In the genomic region with DNA sequence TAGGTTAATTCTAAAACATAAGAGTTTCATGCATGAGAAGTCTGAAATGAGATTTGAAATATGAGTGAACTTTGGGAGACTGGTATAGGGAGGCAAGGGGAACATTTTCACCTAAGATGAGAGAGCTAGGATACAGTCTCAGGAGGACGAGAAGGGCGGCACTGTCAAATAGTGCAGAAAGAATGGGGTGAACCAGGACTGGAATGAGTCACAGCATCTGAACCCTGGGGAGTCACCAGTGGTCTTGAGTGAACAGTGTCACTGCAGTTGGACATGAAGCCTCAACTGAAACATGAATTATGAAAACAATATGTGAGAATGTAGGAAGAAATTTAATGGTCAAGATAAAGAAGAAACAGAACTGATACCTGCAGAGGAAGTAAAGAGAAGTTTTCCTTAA, we compare ENCODE assay signal across 18 cellular contexts. TPM values are rescaled to one million over a fixed set of nuclear protein-coding genes. Genes with fewer than 3 reads are reported as not detected.
A peak's percentile ranks its signal among the peaks of the same experiment; 100 is the strongest.
DNase-seq lines count a peak whose midpoint lies in the region; ATAC-seq and TF ChIP-seq lines count a peak whose summit lies in the region.
"Had no signal": no experiment of that assay in that cellular context is flagged by ENCODE, and none has a peak within 500 bp of the region (broad histone marks: within the 10 kb centered on the region; RNA-seq: fewer than 3 reads in every experiment).

No MANE protein-coding gene starts in this region.

- H3K9me3 ChIP-seq in left lung = no peaks in the 10 kb centered on the region
- H3K9me3 ChIP-seq: ascending aorta; BLaER1 treated with 17β-estradiol and CSF1 and Interleukin-3, amounts not matched to agents 10 nM and 100 nM; gastrocnemius medialis had no signal

- H3K4me1 ChIP-seq in left lung = no peaks in the 10 kb centered on the region
- H3K4me1 ChIP-seq: ascending aorta, gastrocnemius medialis had no signal

- H3K4me3 ChIP-seq in left lung = no peak overlapping the region
- H3K4me3 ChIP-seq: ascending aorta; BLaER1 treated with 17β-estradiol and CSF1 and Interleukin-3, amounts not matched to agents 10 nM and 100 nM; gastrocnemius medialis; lung had no signal

- H3K27me3 Mint-ChIP-seq in stimulated activated memory B cell treated with anti-CD40 and anti-IgM and Interleukin-4, amounts not matched to agents 10 μg/mL and 1 μg/mL and 100 μg/mL, for 72 hours = no peaks in the 10 kb centered on the region
- no peaks in the 10 kb centered on the region for H3K27me3 Mint-ChIP-seq in HFFc6 (ENCODE audit: insufficient read depth)

- no peak overlapping the region for H3K27ac Mint-ChIP-seq in stimulated activated memory B cell treated with anti-CD40 and anti-IgM and Interleukin-4, amounts not matched to agents 10 μg/mL and 1 μg/mL and 100 μg/mL, for 72 hours
- H3K27ac Mint-ChIP-seq in HFFc6 = no peak overlapping the region
- H3K27ac Mint-ChIP-seq: nephron progenitor cell had no signal

- peaks cover 10% of the 10 kb centered on the region for H3K4me1 Mint-ChIP-seq in stimulated activated memory B cell treated with anti-CD40 and anti-IgM and Interleukin-4, amounts not matched to agents 10 μg/mL and 1 μg/mL and 100 μg/mL, for 72 hours
- H3K4me1 Mint-ChIP-seq in HFFc6 (ENCODE audit: low read depth) = peaks cover 40% of the 10 kb centered on the region
- H3K4me1 Mint-ChIP-seq: nephron progenitor cell had no signal

- no peaks in the 10 kb centered on the region for H3K27me3 ChIP-seq in left lung
- H3K27me3 ChIP-seq: ascending aorta; BLaER1 treated with 17β-estradiol and CSF1 and Interleukin-3, amounts not matched to agents 10 nM and 100 nM; gastrocnemius medialis had no signal

- TF ChIP-seq CTCF in left lung (IDR thresholded peaks at IDR 0.05) = no peak
- TF ChIP-seq CTCF in HFFc6 (IDR thresholded peaks at IDR 0.05) = no peak

- DNase-seq in left lung (no peak), NCI-H2171 (lab: John Stamatoyannopoulos, UW) (no peak), HFFc6 (no peak)
- no peak for DNase-seq in activated CD4-positive, CD25-positive, alpha-beta regulatory T cell (lab: John Stamatoyannopoulos, UW)
- DNase-seq: activated gamma-delta T cell treated with Interleukin-2 at 50 U/mL for 16 hours; DMS 273 treated with DMSO at 0.1 percent for 48 hours; gastrocnemius medialis; nephron progenitor cell; stimulated activated CD4-positive, alpha-beta T cell treated with anti-CD3 and anti-CD28 coated beads, Interleukin-15, amount 100 ng/mL, for 24 hours had no signal

- intact Hi-C loops in left lung (cut with DNase I) = no loop called here

- ATAC-seq in GM19035 (IDR thresholded peaks at IDR 0.05; ENCODE audit: unreplicated experiment) (peak; percentile 70), GM21717 (IDR thresholded peaks at IDR 0.05; ENCODE audit: unreplicated experiment) (peak; percentile 82), HG03103 (IDR thresholded peaks at IDR 0.05; ENCODE audit: low read depth, unreplicated experiment) (peak; percentile 79), left lung (no peak)
- peak; percentile 68 for ATAC-seq in stimulated activated memory B cell treated with anti-CD40 and anti-IgM and Interleukin-4, amounts not matched to agents 10 μg/mL and 1 μg/mL and 100 μg/mL, for 72 hours
- ATAC-seq: gastrocnemius medialis had no signal

- peaks cover 6% of the 10 kb centered on the region for H3K36me3 Mint-ChIP-seq in stimulated activated memory B cell treated with anti-CD40 and anti-IgM and Interleukin-4, amounts not matched to agents 10 μg/mL and 1 μg/mL and 100 μg/mL, for 72 hours
- no peaks in the 10 kb centered on the region for H3K36me3 Mint-ChIP-seq in HFFc6 (ENCODE audit: low read depth)

- no peaks in the 10 kb centered on the region for H3K9me3 Mint-ChIP-seq in stimulated activated memory B cell treated with anti-CD40 and anti-IgM and Interleukin-4, amounts not matched to agents 10 μg/mL and 1 μg/mL and 100 μg/mL, for 72 hours
- no peaks in the 10 kb centered on the region for H3K9me3 Mint-ChIP-seq in HFFc6
- H3K9me3 Mint-ChIP-seq: nephron progenitor cell had no signal

- no peak overlapping the region for H3K27ac ChIP-seq in left lung
- H3K27ac ChIP-seq: ascending aorta; BLaER1 treated with 17β-estradiol and CSF1 and Interleukin-3, amounts not matched to agents 10 nM and 100 nM; gastrocnemius medialis; VCaP had no signal

- no peak overlapping the region for H3K4me3 Mint-ChIP-seq in stimulated activated memory B cell treated with anti-CD40 and anti-IgM and Interleukin-4, amounts not matched to agents 10 μg/mL and 1 μg/mL and 100 μg/mL, for 72 hours
- H3K4me3 Mint-ChIP-seq in HFFc6 = no peak overlapping the region
- H3K4me3 Mint-ChIP-seq: nephron progenitor cell had no signal

- H3K36me3 ChIP-seq in left lung = no peaks in the 10 kb centered on the region
- H3K36me3 ChIP-seq: ascending aorta; BLaER1 treated with 17β-estradiol and CSF1 and Interleukin-3, amounts not matched to agents 10 nM and 100 nM; gastrocnemius medialis had no signal

RNA-seq across cellular contexts. Expression of a gene that starts 33.8 kb away (rescaled TPM):
- total RNA-seq in left lung = 10 to 100 TPM; 15.6 to 18.2 TPM
- 10 to 100 TPM; 26.0 to 31.4 (median 28.1) TPM for total RNA-seq in HFFc6 (2021; fragmentation: NEBNext Ultra II Directional; extraction: Animal tissue kit (Norgen Biotek cat#: 25700))

RNA-seq across cellular contexts. Expression of a gene that starts 48.9 kb away (rescaled TPM):
- 10 to 100 TPM; 22.0 to 30.3 TPM for total RNA-seq in left lung
- total RNA-seq in HFFc6 (2021; fragmentation: NEBNext Ultra II Directional; extraction: Animal tissue kit (Norgen Biotek cat#: 25700)) = 10 to 100 TPM; 26.4 to 36.5 (median 30.5) TPM

RNA-seq across cellular contexts. Expression of a gene that starts 48.9 kb away (rescaled TPM):
- total RNA-seq in left lung = not detected
- total RNA-seq in HFFc6 (2021; fragmentation: NEBNext Ultra II Directional; extraction: Animal tissue kit (Norgen Biotek cat#: 25700)) = not detected
- total RNA-seq: ascending aorta, gastrocnemius medialis, lung, MCF 10A had no signal
